In the genomic region with DNA sequence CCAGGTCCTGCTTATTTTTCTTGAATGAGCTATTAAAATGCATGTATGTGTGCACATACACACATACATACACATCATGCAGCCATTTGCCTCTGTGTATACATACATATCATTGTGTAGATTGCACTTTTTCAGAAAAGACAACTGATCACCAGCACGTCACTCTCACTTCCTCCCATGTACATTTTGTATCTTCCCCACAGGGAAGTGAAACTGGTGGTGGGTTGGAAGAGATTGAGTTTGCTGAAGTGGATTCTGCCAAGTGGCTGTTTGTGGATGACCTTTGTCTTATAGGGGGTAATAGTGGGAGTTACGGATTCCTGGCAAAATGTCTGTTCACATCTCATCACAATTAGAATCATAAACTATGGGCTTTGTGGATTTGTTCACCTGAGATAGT, we compare ENCODE assay signal across 8 cellular contexts.
DNase-seq lines count a peak whose midpoint lies in the region; ATAC-seq and TF ChIP-seq lines count a peak whose summit lies in the region.

No MANE protein-coding gene starts in this region.

- H3K9me3 ChIP-seq in BLaER1 (no peaks in the 10 kb centered on the region), suprapubic skin (no peaks in the 10 kb centered on the region)

- H3K27ac ChIP-seq in BLaER1 = peak overlapping the region; percentile 81
- H3K27ac ChIP-seq in suprapubic skin = no peak overlapping the region

- peaks cover 74% of the 10 kb centered on the region for H3K4me1 ChIP-seq in BLaER1
- peaks cover 29% of the 10 kb centered on the region for H3K4me1 ChIP-seq in suprapubic skin

- peak; percentile 67 for DNase-seq in germinal center (ENCODE audit: low spot score)
- no peak for DNase-seq in NCI-H2081 (lab: John Stamatoyannopoulos, UW)
- no peak for DNase-seq in suprapubic skin (ENCODE audit: low spot score in 2 of 2)
- no peak for DNase-seq in AG20443 (ENCODE audit: low spot score)
- no peak for DNase-seq in NCI-H2107 (lab: John Stamatoyannopoulos, UW)

- no peak overlapping the region for H3K4me3 ChIP-seq in BLaER1
- no peak overlapping the region for H3K4me3 ChIP-seq in suprapubic skin

- H3K27me3 ChIP-seq in BLaER1 (no peaks in the 10 kb centered on the region), suprapubic skin (no peaks in the 10 kb centered on the region)

- TF ChIP-seq EP300 in suprapubic skin (IDR thresholded peaks at IDR 0.05) = no peak

- WGBS in suprapubic skin = 77% methylated on average over 2 of the region's 2 CpGs

- no peak for TF ChIP-seq CTCF in suprapubic skin (IDR thresholded peaks at IDR 0.05)

- H4K20me1 ChIP-seq in BLaER1 = no peaks in the 10 kb centered on the region

- H3K36me3 ChIP-seq in BLaER1 (no peaks in the 10 kb centered on the region), suprapubic skin (no peaks in the 10 kb centered on the region)

- TF ChIP-seq POLR2A in suprapubic skin (IDR thresholded peaks at IDR 0.05) = no peak

- ATAC-seq in GM19452 (IDR thresholded peaks at IDR 0.05; ENCODE audit: unreplicated experiment) (peak; percentile 73), HG03469 (IDR thresholded peaks at IDR 0.05; ENCODE audit: unreplicated experiment) (peak; percentile 48)

- H3K9ac ChIP-seq in BLaER1 = peak overlapping the region; percentile 64; the same call in 1 of the 2 replicates

- peak overlapping the region; percentile 67 for H3K4me2 ChIP-seq in BLaER1
